1 cellular context compared by ENCODE assay signal in the genomic region with DNA sequence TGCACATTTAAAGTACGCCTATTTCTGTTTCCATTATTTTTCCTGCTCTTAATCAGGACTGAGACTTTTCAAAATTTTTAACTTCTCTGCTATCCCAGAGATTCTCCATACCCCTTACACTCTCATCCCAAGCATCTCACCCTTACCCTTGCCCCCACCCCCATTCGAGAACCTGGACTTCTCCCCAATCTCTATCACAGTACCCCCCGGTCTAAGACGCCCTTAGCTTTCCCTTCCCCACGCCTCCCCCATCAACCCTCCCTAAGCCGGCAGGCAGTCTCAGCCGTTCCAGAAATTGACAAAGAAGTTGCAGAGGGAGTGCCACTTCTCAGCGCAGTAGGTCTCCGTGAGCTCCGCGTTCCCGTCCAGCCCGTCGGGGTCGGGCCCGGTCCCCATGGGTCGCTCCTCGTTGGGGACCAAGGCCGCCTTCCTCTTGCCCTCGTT.
TF ChIP-seq lines count a peak whose summit lies in the region.

No MANE protein-coding gene starts in this region.

TF ChIP-seq in HEK293, 187 proteins besides CTCF, POLR2A, EP300 and RAD21 (continued from another document and continues in another):
- TF ChIP-seq, protein P1, sequence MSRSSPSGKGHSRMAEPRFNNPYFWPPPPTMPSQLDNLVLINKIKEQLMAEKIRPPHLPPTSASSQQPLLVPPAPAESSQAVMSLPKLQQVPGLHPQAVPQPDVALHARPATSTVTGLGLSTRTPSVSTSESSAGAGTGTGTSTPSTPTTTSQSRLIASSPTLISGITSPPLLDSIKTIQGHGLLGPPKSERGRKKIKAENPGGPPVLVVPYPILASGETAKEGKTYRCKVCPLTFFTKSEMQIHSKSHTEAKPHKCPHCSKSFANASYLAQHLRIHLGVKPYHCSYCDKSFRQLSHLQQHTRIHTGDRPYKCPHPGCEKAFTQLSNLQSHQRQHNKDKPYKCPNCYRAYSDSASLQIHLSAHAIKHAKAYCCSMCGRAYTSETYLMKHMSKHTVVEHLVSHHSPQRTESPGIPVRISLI (tag by site-specific recombination; IDR thresholded peaks at IDR 0.05) = no peak
- TF ChIP-seq BCL11A (tag by site-specific recombination; IDR thresholded peaks at IDR 0.05; ENCODE audit: low read depth) (no peak), ZNF140 (tag by site-specific recombination; IDR thresholded peaks at IDR 0.05) (no peak), ZNF747 (tag by site-specific recombination; IDR thresholded peaks at IDR 0.05) (no peak), ZNF658 (tag by site-specific recombination; IDR thresholded peaks at IDR 0.05) (no peak), ZNF157 (tag by site-specific recombination; IDR thresholded peaks at IDR 0.05) (no peak), ZNF433 (tag by site-specific recombination; IDR thresholded peaks at IDR 0.05; ENCODE audit: low read depth) (no peak), ZSCAN30 (tag by site-specific recombination; IDR thresholded peaks at IDR 0.05) (no peak), YY2 (tag by site-specific recombination; IDR thresholded peaks at IDR 0.05) (no peak), ZNF624 (tag by site-specific recombination; IDR thresholded peaks at IDR 0.05) (no peak), ZNF529 (tag by site-specific recombination; IDR thresholded peaks at IDR 0.05; ENCODE audit: insufficient replicate concordance) (no peak), ZFP37 (tag by site-specific recombination; IDR thresholded peaks at IDR 0.05) (no peak), ZNF660 (tag by site-specific recombination; IDR thresholded peaks at IDR 0.05) (no peak), ZNF174 (tag by site-specific recombination; IDR thresholded peaks at IDR 0.05) (no peak), ZFHX2 (tag by site-specific recombination; conservative IDR thresholded peaks at IDR 0.05) (no peak), ZNF266 (tag by site-specific recombination; IDR thresholded peaks at IDR 0.05; ENCODE audit: low read depth) (no peak), ZNF341 (tag by site-specific recombination; IDR thresholded peaks at IDR 0.05; ENCODE audit: low read depth) (no peak), ZNF843 (tag by site-specific recombination; IDR thresholded peaks at IDR 0.05) (no peak), TCF7L2 (IDR thresholded peaks at IDR 0.05; ENCODE audit: borderline replicate concordance, low read depth, low read length) (no peak), SETDB1 (IDR thresholded peaks at IDR 0.05; ENCODE audit: insufficient read length, low read length) (no peak), ZNF707 (tag by site-specific recombination; IDR thresholded peaks at IDR 0.05) (no peak), ZNF777 (tag by site-specific recombination; IDR thresholded peaks at IDR 0.05; ENCODE audit: borderline replicate concordance) (peak; percentile 95), ZNF133 (tag by site-specific recombination; IDR thresholded peaks at IDR 0.05) (no peak), ZBTB20 (tag by site-specific recombination; IDR thresholded peaks at IDR 0.05) (no peak), HOXA7 (CRISPR knock-in tag; IDR thresholded peaks at IDR 0.05; ENCODE audit: borderline replicate concordance) (no peak), ZNF558 (tag by site-specific recombination; IDR thresholded peaks at IDR 0.05) (no peak), ZNF423 (tag by site-specific recombination; IDR thresholded peaks at IDR 0.05) (no peak), ZNF132 (tag by site-specific recombination; IDR thresholded peaks at IDR 0.05; ENCODE audit: borderline replicate concordance) (no peak), ZNF544 (tag by site-specific recombination; IDR thresholded peaks at IDR 0.05) (no peak), ZNF626 (tag by site-specific recombination; IDR thresholded peaks at IDR 0.05) (no peak), ZNF202 (tag by site-specific recombination; IDR thresholded peaks at IDR 0.05; ENCODE audit: borderline replicate concordance) (0 out of 2 replicates have a peak, but pooled peaks have one; percentile 18), ZNF169 (tag by site-specific recombination; IDR thresholded peaks at IDR 0.05) (no peak), ZNF350 (tag by site-specific recombination; IDR thresholded peaks at IDR 0.05) (no peak), MYNN (tag by site-specific recombination; IDR thresholded peaks at IDR 0.05; ENCODE audit: borderline replicate concordance) (no peak), ZNF791 (tag by site-specific recombination; IDR thresholded peaks at IDR 0.05) (no peak), KLF1 (tag by site-specific recombination; IDR thresholded peaks at IDR 0.05) (no peak), TRIM28 (IDR thresholded peaks at IDR 0.05; ENCODE audit: borderline replicate concordance, low read length) (no peak), KLF8 (tag by site-specific recombination; IDR thresholded peaks at IDR 0.05) (no peak), ZNF555 (tag by site-specific recombination; conservative IDR thresholded peaks at IDR 0.05) (no peak), ZBTB17 (tag by site-specific recombination; IDR thresholded peaks at IDR 0.05) (peak; percentile 93), ZNF221 (tag by site-specific recombination; IDR thresholded peaks at IDR 0.05; ENCODE audit: borderline replicate concordance) (no peak)
- TF ChIP-seq, protein P2, sequence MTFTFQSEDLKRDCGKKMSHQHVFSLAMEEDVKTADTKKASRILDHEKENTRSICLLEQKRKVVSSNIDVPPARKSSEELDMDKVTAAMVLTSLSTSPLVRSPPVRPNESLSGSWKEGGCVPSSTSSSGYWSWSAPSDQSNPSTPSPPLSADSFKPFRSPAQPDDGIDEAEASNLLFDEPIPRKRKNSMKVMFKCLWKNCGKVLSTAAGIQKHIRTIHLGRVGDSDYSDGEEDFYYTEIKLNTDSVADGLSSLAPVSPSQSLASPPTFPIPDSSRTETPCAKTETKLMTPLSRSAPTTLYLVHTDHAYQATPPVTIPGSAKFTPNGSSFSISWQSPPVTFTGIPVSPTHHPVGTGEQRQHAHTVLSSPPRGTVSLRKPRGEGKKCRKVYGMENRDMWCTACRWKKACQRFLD (tag by site-specific recombination; IDR thresholded peaks at IDR 0.05) = no peak
- TF ChIP-seq, protein P3, sequence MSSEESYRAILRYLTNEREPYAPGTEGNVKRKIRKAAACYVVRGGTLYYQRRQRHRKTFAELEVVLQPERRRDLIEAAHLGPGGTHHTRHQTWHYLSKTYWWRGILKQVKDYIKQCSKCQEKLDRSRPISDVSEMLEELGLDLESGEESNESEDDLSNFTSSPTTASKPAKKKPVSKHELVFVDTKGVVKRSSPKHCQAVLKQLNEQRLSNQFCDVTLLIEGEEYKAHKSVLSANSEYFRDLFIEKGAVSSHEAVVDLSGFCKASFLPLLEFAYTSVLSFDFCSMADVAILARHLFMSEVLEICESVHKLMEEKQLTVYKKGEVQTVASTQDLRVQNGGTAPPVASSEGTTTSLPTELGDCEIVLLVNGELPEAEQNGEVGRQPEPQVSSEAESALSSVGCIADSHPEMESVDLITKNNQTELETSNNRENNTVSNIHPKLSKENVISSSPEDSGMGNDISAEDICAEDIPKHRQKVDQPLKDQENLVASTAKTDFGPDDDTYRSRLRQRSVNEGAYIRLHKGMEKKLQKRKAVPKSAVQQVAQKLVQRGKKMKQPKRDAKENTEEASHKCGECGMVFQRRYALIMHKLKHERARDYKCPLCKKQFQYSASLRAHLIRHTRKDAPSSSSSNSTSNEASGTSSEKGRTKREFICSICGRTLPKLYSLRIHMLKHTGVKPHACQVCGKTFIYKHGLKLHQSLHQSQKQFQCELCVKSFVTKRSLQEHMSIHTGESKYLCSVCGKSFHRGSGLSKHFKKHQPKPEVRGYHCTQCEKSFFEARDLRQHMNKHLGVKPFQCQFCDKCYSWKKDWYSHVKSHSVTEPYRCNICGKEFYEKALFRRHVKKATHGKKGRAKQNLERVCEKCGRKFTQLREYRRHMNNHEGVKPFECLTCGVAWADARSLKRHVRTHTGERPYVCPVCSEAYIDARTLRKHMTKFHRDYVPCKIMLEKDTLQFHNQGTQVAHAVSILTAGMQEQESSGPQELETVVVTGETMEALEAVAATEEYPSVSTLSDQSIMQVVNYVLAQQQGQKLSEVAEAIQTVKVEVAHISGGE (tag by site-specific recombination; conservative IDR thresholded peaks at IDR 0.05; ENCODE audit: low read depth) = peak; percentile 61
- TF ChIP-seq, protein P4, sequence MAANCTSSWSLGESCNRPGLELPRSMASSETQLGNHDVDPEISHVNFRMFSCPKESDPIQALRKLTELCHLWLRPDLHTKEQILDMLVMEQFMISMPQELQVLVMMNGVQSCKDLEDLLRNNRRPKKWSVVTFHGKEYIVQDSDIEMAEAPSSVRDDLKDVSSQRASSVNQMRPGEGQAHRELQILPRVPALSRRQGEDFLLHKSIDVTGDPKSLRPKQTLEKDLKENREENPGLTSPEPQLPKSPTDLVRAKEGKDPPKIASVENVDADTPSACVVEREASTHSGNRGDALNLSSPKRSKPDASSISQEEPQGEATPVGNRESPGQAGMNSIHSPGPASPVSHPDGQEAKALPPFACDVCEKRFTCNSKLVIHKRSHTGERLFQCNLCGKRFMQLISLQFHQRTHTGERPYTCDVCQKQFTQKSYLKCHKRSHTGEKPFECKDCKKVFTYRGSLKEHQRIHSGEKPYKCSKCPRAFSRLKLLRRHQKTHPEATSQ (tag by site-specific recombination; IDR thresholded peaks at IDR 0.05) = no peak
- TF ChIP-seq, protein P5, sequence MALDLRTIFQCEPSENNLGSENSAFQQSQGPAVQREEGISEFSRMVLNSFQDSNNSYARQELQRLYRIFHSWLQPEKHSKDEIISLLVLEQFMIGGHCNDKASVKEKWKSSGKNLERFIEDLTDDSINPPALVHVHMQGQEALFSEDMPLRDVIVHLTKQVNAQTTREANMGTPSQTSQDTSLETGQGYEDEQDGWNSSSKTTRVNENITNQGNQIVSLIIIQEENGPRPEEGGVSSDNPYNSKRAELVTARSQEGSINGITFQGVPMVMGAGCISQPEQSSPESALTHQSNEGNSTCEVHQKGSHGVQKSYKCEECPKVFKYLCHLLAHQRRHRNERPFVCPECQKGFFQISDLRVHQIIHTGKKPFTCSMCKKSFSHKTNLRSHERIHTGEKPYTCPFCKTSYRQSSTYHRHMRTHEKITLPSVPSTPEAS (tag by site-specific recombination; IDR thresholded peaks at IDR 0.05) = no peak
- TF ChIP-seq, protein P6, sequence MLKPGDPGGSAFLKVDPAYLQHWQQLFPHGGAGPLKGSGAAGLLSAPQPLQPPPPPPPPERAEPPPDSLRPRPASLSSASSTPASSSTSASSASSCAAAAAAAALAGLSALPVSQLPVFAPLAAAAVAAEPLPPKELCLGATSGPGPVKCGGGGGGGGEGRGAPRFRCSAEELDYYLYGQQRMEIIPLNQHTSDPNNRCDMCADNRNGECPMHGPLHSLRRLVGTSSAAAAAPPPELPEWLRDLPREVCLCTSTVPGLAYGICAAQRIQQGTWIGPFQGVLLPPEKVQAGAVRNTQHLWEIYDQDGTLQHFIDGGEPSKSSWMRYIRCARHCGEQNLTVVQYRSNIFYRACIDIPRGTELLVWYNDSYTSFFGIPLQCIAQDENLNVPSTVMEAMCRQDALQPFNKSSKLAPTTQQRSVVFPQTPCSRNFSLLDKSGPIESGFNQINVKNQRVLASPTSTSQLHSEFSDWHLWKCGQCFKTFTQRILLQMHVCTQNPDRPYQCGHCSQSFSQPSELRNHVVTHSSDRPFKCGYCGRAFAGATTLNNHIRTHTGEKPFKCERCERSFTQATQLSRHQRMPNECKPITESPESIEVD (tag by site-specific recombination; IDR thresholded peaks at IDR 0.05) = no peak
- TF ChIP-seq, protein P7, sequence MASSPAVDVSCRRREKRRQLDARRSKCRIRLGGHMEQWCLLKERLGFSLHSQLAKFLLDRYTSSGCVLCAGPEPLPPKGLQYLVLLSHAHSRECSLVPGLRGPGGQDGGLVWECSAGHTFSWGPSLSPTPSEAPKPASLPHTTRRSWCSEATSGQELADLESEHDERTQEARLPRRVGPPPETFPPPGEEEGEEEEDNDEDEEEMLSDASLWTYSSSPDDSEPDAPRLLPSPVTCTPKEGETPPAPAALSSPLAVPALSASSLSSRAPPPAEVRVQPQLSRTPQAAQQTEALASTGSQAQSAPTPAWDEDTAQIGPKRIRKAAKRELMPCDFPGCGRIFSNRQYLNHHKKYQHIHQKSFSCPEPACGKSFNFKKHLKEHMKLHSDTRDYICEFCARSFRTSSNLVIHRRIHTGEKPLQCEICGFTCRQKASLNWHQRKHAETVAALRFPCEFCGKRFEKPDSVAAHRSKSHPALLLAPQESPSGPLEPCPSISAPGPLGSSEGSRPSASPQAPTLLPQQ (tag by site-specific recombination; IDR thresholded peaks at IDR 0.05) = no peak
- TF ChIP-seq, protein P8, sequence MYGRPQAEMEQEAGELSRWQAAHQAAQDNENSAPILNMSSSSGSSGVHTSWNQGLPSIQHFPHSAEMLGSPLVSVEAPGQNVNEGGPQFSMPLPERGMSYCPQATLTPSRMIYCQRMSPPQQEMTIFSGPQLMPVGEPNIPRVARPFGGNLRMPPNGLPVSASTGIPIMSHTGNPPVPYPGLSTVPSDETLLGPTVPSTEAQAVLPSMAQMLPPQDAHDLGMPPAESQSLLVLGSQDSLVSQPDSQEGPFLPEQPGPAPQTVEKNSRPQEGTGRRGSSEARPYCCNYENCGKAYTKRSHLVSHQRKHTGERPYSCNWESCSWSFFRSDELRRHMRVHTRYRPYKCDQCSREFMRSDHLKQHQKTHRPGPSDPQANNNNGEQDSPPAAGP (tag by site-specific recombination; IDR thresholded peaks at IDR 0.05) = no peak
- TF ChIP-seq, protein P9, sequence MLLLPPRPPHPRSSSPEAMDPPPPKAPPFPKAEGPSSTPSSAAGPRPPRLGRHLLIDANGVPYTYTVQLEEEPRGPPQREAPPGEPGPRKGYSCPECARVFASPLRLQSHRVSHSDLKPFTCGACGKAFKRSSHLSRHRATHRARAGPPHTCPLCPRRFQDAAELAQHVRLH (tag by site-specific recombination; IDR thresholded peaks at IDR 0.05) = no peak
- TF ChIP-seq, protein P10, sequence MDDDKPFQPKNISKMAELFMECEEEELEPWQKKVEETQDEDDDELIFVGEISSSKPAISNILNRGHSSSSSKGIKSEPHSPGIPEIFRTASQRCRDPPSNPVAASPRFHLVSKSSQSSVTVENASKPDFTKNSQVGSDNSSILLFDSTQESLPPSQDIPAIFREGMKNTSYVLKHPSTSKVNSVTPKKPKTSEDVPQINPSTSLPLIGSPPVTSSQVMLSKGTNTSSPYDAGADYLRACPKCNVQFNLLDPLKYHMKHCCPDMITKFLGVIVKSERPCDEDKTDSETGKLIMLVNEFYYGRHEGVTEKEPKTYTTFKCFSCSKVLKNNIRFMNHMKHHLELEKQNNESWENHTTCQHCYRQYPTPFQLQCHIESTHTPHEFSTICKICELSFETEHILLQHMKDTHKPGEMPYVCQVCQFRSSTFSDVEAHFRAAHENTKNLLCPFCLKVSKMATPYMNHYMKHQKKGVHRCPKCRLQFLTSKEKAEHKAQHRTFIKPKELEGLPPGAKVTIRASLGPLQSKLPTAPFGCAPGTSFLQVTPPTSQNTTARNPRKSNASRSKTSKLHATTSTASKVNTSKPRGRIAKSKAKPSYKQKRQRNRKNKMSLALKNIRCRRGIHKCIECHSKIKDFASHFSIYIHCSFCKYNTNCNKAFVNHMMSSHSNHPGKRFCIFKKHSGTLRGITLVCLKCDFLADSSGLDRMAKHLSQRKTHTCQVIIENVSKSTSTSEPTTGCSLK (tag by site-specific recombination; IDR thresholded peaks at IDR 0.05) = no peak
- TF ChIP-seq, protein P11, sequence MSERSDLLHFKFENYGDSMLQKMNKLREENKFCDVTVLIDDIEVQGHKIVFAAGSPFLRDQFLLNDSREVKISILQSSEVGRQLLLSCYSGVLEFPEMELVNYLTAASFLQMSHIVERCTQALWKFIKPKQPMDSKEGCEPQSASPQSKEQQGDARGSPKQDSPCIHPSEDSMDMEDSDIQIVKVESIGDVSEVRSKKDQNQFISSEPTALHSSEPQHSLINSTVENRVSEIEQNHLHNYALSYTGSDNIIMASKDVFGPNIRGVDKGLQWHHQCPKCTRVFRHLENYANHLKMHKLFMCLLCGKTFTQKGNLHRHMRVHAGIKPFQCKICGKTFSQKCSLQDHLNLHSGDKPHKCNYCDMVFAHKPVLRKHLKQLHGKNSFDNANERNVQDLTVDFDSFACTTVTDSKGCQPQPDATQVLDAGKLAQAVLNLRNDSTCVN (tag by site-specific recombination; optimal IDR thresholded peaks at IDR 0.05) = no peak
